Comparison of ENCODE assay signal across 1 cellular context in genomic region chr1:15020943-15021745, GRCh38.
TF ChIP-seq lines count a peak whose summit lies in the region.

No MANE protein-coding gene starts in this region.

TF ChIP-seq in HepG2, 621 proteins besides CTCF, POLR2A, EP300 and RAD21 (continued from another document and continues in another):
- TF ChIP-seq ZNF142 (CRISPR knock-in tag; IDR thresholded peaks at IDR 0.05) = 0 out of 2 replicates have a peak, but pooled peaks have one; percentile 36
- peak; percentile 60; the same call in 1 of the 2 replicates for TF ChIP-seq NR2C2 (CRISPR knock-in tag; IDR thresholded peaks at IDR 0.05; ENCODE audit: borderline replicate concordance)
- no peak for TF ChIP-seq NFYB (CRISPR knock-in tag; IDR thresholded peaks at IDR 0.05)
- peak; percentile 80 for TF ChIP-seq ZNF18 (CRISPR knock-in tag; IDR thresholded peaks at IDR 0.05; ENCODE audit: insufficient replicate concordance)
- no peak for TF ChIP-seq SMAD9 (CRISPR knock-in tag; IDR thresholded peaks at IDR 0.05)
- TF ChIP-seq PPARG (CRISPR knock-in tag; conservative IDR thresholded peaks at IDR 0.05) = peak; percentile 66; the same call in 1 of the 2 replicates
- no peak for TF ChIP-seq MATR3 (CRISPR knock-in tag; IDR thresholded peaks at IDR 0.05)
- TF ChIP-seq ZBTB7A (CRISPR knock-in tag; IDR thresholded peaks at IDR 0.05) = peak; percentile 39; the same call in 1 of the 2 replicates
- TF ChIP-seq ZNF33A (CRISPR knock-in tag; IDR thresholded peaks at IDR 0.05; ENCODE audit: borderline replicate concordance) = no peak
- TF ChIP-seq ZGPAT (CRISPR knock-in tag; IDR thresholded peaks at IDR 0.05) = peak; percentile 60
- TF ChIP-seq MEIS2 (CRISPR knock-in tag; IDR thresholded peaks at IDR 0.05) = peak; percentile 69; the same call in 1 of the 2 replicates
- no peak for TF ChIP-seq REST (IDR thresholded peaks at IDR 0.05; ENCODE audit: borderline replicate concordance in 1 of 2, low read depth in 1 of 2, low read length in 2 of 2)
- no peak for TF ChIP-seq RNF219 (CRISPR knock-in tag; IDR thresholded peaks at IDR 0.05)
- peak; percentile 87; the same call in 1 of the 2 replicates for TF ChIP-seq ZNF205 (CRISPR knock-in tag; IDR thresholded peaks at IDR 0.05)
- no peak for TF ChIP-seq KLF11 (CRISPR knock-in tag; IDR thresholded peaks at IDR 0.05)
- 0 out of 2 replicates have a peak, but pooled peaks have one; percentile 3 for TF ChIP-seq SMC3 (IDR thresholded peaks at IDR 0.05; ENCODE audit: low read length)
- no peak for TF ChIP-seq ZBTB20 (CRISPR knock-in tag; IDR thresholded peaks at IDR 0.05; ENCODE audit: borderline replicate concordance, low read depth)
- TF ChIP-seq ZNF597 (CRISPR knock-in tag; IDR thresholded peaks at IDR 0.05) = no peak
- TF ChIP-seq TAF1 (CRISPR knock-in tag; IDR thresholded peaks at IDR 0.05) = no peak
- no peak for TF ChIP-seq ZNF841 (CRISPR knock-in tag; IDR thresholded peaks at IDR 0.05; ENCODE audit: borderline replicate concordance)
- peak; percentile 57; the same call in 1 of the 2 replicates for TF ChIP-seq KDM3A (CRISPR knock-in tag; IDR thresholded peaks at IDR 0.05; ENCODE audit: low read depth)
- TF ChIP-seq MXI1 (IDR thresholded peaks at IDR 0.05; ENCODE audit: borderline replicate concordance, low read depth, low read length) = no peak
- 0 out of 2 replicates have a peak, but pooled peaks have one; percentile 25 for TF ChIP-seq PHF8 (CRISPR knock-in tag; IDR thresholded peaks at IDR 0.05)
- TF ChIP-seq ZNF557 (CRISPR knock-in tag; IDR thresholded peaks at IDR 0.05) = no peak
- no peak for TF ChIP-seq ZKSCAN5 (CRISPR knock-in tag; IDR thresholded peaks at IDR 0.05)
- TF ChIP-seq ZFP91 (CRISPR knock-in tag; IDR thresholded peaks at IDR 0.05; ENCODE audit: borderline replicate concordance) = peak; percentile 67; the same call in 1 of the 2 replicates
- TF ChIP-seq RBM39 (IDR thresholded peaks at IDR 0.05; ENCODE audit: low read depth, low read length, poor library complexity, severe bottlenecking) = no peak
- TF ChIP-seq DDIT3 (CRISPR knock-in tag; IDR thresholded peaks at IDR 0.05) = no peak
- peak; percentile 69; the same call in 1 of the 2 replicates for TF ChIP-seq ZSCAN21 (CRISPR knock-in tag; IDR thresholded peaks at IDR 0.05; ENCODE audit: borderline replicate concordance)
- peak; percentile 78; the same call in 1 of the 2 replicates for TF ChIP-seq NCOA2 (CRISPR knock-in tag; IDR thresholded peaks at IDR 0.05)
- 0 out of 2 replicates have a peak, but pooled peaks have one; percentile 59 for TF ChIP-seq GFI1 (CRISPR knock-in tag; IDR thresholded peaks at IDR 0.05; ENCODE audit: borderline replicate concordance)
- 0 out of 2 replicates have a peak, but pooled peaks have one; percentile 26 for TF ChIP-seq ATF2 (CRISPR knock-in tag; IDR thresholded peaks at IDR 0.05)
- TF ChIP-seq ZMYM4 (CRISPR knock-in tag; IDR thresholded peaks at IDR 0.05) = peak; percentile 74
- TF ChIP-seq YEATS4 (CRISPR knock-in tag; IDR thresholded peaks at IDR 0.05; ENCODE audit: borderline replicate concordance) = peak; percentile 27; the same call in 1 of the 2 replicates
- TF ChIP-seq USF2 (IDR thresholded peaks at IDR 0.05; ENCODE audit: low read depth, low read length) = no peak
- TF ChIP-seq USF2 (CRISPR knock-in tag; IDR thresholded peaks at IDR 0.05; ENCODE audit: borderline replicate concordance) = no peak
